ENCODE assay signal across 22 cellular contexts in genomic region chr1:13790290-13791035, GRCh38.
DNase-seq lines count a peak whose midpoint lies in the region; ATAC-seq and FAIRE-seq lines count a peak whose summit lies in the region.
"Had no signal": no experiment of that assay in that cellular context is flagged by ENCODE, and none has a peak within 500 bp of the region (broad histone marks: within the 10 kb centered on the region; RNA-seq: fewer than 3 reads in every experiment).

No MANE protein-coding gene starts in this region.

- peak; percentile 12 to 24 for ATAC-seq in CD4-positive, CD25-positive, alpha-beta regulatory T cell (ENCODE audit: low read depth in 2 of 2)
- ATAC-seq in naive thymus-derived CD8-positive, alpha-beta T cell: peak; percentile 36 to 78
- ATAC-seq: left lung had no signal

- H3K4me3 Mint-ChIP-seq in CD4-positive, CD25-positive, alpha-beta regulatory T cell: peak overlapping the region in 1 of 4 donors; percentile 21
- no peak overlapping the region for H3K4me3 Mint-ChIP-seq in activated naive CD8-positive, alpha-beta T cell
- peak overlapping the region in 3 of 10 donors; percentile 26 to 71 (median 69) for H3K4me3 Mint-ChIP-seq in naive thymus-derived CD8-positive, alpha-beta T cell

- H3K4me1 ChIP-seq in CD4-positive, CD25-positive, alpha-beta regulatory T cell (ENCODE audit: control insufficient read depth, insufficient read depth, low read length, poor library complexity, severe bottlenecking): no peaks in the 10 kb centered on the region

- H3K9me3 Mint-ChIP-seq in CD4-positive, CD25-positive, alpha-beta regulatory T cell: no peaks in the 10 kb centered on the region
- no peaks in the 10 kb centered on the region for H3K9me3 Mint-ChIP-seq in activated naive CD8-positive, alpha-beta T cell (ENCODE audit: low read depth)
- no peaks in the 10 kb centered on the region for H3K9me3 Mint-ChIP-seq in naive thymus-derived CD8-positive, alpha-beta T cell

- H3K27ac Mint-ChIP-seq in CD4-positive, CD25-positive, alpha-beta regulatory T cell: peak overlapping the region in 2 of 3 donors; percentile 23 to 37
- peak overlapping the region; percentile 87 for H3K27ac Mint-ChIP-seq in activated naive CD8-positive, alpha-beta T cell
- H3K27ac Mint-ChIP-seq in naive thymus-derived CD8-positive, alpha-beta T cell: peak overlapping the region; percentile 15 to 93 (median 62)

- in situ Hi-C loops in G401 (cut with HindIII; ENCODE audit: low sequenced_read_pairs): no loop called here

- H3K27ac ChIP-seq in CD4-positive, CD25-positive, alpha-beta regulatory T cell (ENCODE audit: insufficient read depth, low read length, poor library complexity, severe bottlenecking): no peak overlapping the region
- H3K27ac ChIP-seq: adrenal gland, esophagus squamous epithelium, left lung, spleen, thoracic aorta had no signal

- H3K4me3 ChIP-seq in CD4-positive, CD25-positive, alpha-beta regulatory T cell (ENCODE audit: low read depth, low read length): no peak overlapping the region
- H3K4me3 ChIP-seq: adrenal gland, esophagus squamous epithelium, left lung, spleen, thoracic aorta had no signal

- no peaks in the 10 kb centered on the region for H3K27me3 Mint-ChIP-seq in CD4-positive, CD25-positive, alpha-beta regulatory T cell
- H3K27me3 Mint-ChIP-seq in activated naive CD8-positive, alpha-beta T cell: no peaks in the 10 kb centered on the region
- no peaks in the 10 kb centered on the region for H3K27me3 Mint-ChIP-seq in naive thymus-derived CD8-positive, alpha-beta T cell

- FAIRE-seq in urothelium cell line (lab: Jason Lieb, UNC): no peak

- peaks cover 42% of the 10 kb centered on the region for H3K36me3 Mint-ChIP-seq in CD4-positive, CD25-positive, alpha-beta regulatory T cell
- peaks cover 8% of the 10 kb centered on the region for H3K36me3 Mint-ChIP-seq in activated naive CD8-positive, alpha-beta T cell
- H3K36me3 Mint-ChIP-seq in naive thymus-derived CD8-positive, alpha-beta T cell: peaks cover 0 to 80% (median 12%) of the 10 kb centered on the region in 3 donors

- no peaks in the 10 kb centered on the region for H3K27me3 ChIP-seq in CD4-positive, CD25-positive, alpha-beta regulatory T cell (ENCODE audit: control insufficient read depth, insufficient read depth, low read length)
- H3K27me3 ChIP-seq: adrenal gland, esophagus squamous epithelium, left lung, spleen had no signal

- H3K36me3 ChIP-seq in CD4-positive, CD25-positive, alpha-beta regulatory T cell (ENCODE audit: control insufficient read depth, insufficient read depth, low read length): peaks cover 81% of the 10 kb centered on the region
- H3K36me3 ChIP-seq: adrenal gland had no signal

- no peak for DNase-seq in CD4-positive, CD25-positive, alpha-beta regulatory T cell
- peak; percentile 35 for DNase-seq in G401 (ENCODE audit: low spot score)
- no peak for DNase-seq in naive thymus-derived CD8-positive, alpha-beta T cell
- DNase-seq in EL: no peak
- no peak for DNase-seq in urothelium cell line (ENCODE audit: low spot score)
- DNase-seq in GDM1 (lab: John Stamatoyannopoulos, UW): no peak
- DNase-seq: activated CD4-positive, alpha-beta T cell treated with anti-CD3 and anti-CD28 coated beads, Interleukin-2, amount 50 U/mL, for 4 hours; activated T-cell treated with anti-CD3 and anti-CD28 coated beads for 4 hours; caudate nucleus; esophagus squamous epithelium; H7; left lung; NCI-H1105 treated with DMSO at 0.1 percent for 48 hours; NCI-H2081 treated with DMSO at 0.1 percent for 48 hours; NCI-H510A treated with DMSO at 0.1 percent for 48 hours; nucleus accumbens; retina; spleen; stimulated activated CD8-positive, alpha-beta memory T cell treated with anti-CD3 and anti-CD28 coated beads, Interleukin-4, amount 100 ng/mL, for 48 hours had no signal

- POLR2A ChIA-PET in naive thymus-derived CD8-positive, alpha-beta T cell (lab: Charles Lee): no interaction called here

- no peaks in the 10 kb centered on the region for H3K9me3 ChIP-seq in CD4-positive, CD25-positive, alpha-beta regulatory T cell (ENCODE audit: control insufficient read depth in 2 of 2, low read length in 2 of 2)
- H3K9me3 ChIP-seq: adrenal gland, esophagus squamous epithelium, left lung, spleen, thoracic aorta had no signal

- peaks cover 35 to 57% (median 41%) of the 10 kb centered on the region in 4 donors for H3K4me1 Mint-ChIP-seq in CD4-positive, CD25-positive, alpha-beta regulatory T cell
- H3K4me1 Mint-ChIP-seq in activated naive CD8-positive, alpha-beta T cell (ENCODE audit: low read depth): peaks cover 73% of the 10 kb centered on the region
- peaks cover 28 to 61% (median 53%) of the 10 kb centered on the region in 4 donors for H3K4me1 Mint-ChIP-seq in naive thymus-derived CD8-positive, alpha-beta T cell

Comparison
In these comparisons a context has a peak if more than half of its experiments do, and no peak if none do; other contexts are left out.
1. H3K27ac Mint-ChIP-seq: peak in every context shown above with its lines; median percentile 87 in activated naive CD8-positive, alpha-beta T cell; 62 in naive thymus-derived CD8-positive, alpha-beta T cell; 30 in CD4-positive, CD25-positive, alpha-beta regulatory T cell.